Comparison of ENCODE assay signal across 21 cellular contexts in genomic region chr3:184968115-184968514, GRCh38.
DNase-seq lines count a peak whose midpoint lies in the region; ATAC-seq and TF ChIP-seq lines count a peak whose summit lies in the region.
"Had no signal": no experiment of that assay in that cellular context is flagged by ENCODE, and none has a peak within 500 bp of the region (broad histone marks: within the 10 kb centered on the region; RNA-seq: fewer than 3 reads in every experiment).

No MANE protein-coding gene starts in this region.

- H3K4me1 ChIP-seq in GM23248 (ENCODE audit: insufficient read depth) = no peaks in the 10 kb centered on the region
- H3K4me1 ChIP-seq: BLaER1 had no signal

- ATAC-seq in HG03045 (IDR thresholded peaks at IDR 0.05; ENCODE audit: unreplicated experiment) = no peak
- ATAC-seq: GM12878, GM23338, HCT116, K562 had no signal

- DNase-seq in COLO829 (ENCODE audit: low spot score) (peak; percentile 24), GM23248 (peak; percentile 4), NB4 (ENCODE audit: low read depth) (peak; percentile 3), foreskin melanocyte (peak; percentile 82), HPDE6-E6E7 (ENCODE audit: extremely low spot score) (no peak), NCI-H1092 (lab: John Stamatoyannopoulos, UW) (no peak)
- DNase-seq in activated effector memory CD4-positive, alpha-beta T cell treated with Interleukin-2 at 50 U/mL for 16 hours = no peak
- DNase-seq: 8988T; Calu3; CD4-positive, alpha-beta memory T cell; DMS79 treated with DMSO at 0.1 percent for 48 hours; H7; HFFc6; IMR-90 had no signal

- peaks cover 12% of the 10 kb centered on the region; the same call in 1 of the 2 replicates for H3K36me3 ChIP-seq in GM23248 (ENCODE audit: low read depth)

- no peaks in the 10 kb centered on the region for H4K20me1 ChIP-seq in GM23248 (ENCODE audit: insufficient read depth)
- H4K20me1 ChIP-seq: BLaER1 had no signal

- no peak for TF ChIP-seq POLR2A in NB4 (IDR thresholded peaks at IDR 0.05; ENCODE audit: extremely low read depth, insufficient read length)

- no peaks in the 10 kb centered on the region for H3K9me3 ChIP-seq in GM23248 (ENCODE audit: low read depth)
- H3K9me3 ChIP-seq: BLaER1 had no signal

- no peak for TF ChIP-seq CTCF in NB4 (IDR thresholded peaks at IDR 0.05; ENCODE audit: low read depth, low read length)

- H3K27ac ChIP-seq in GM23248 = no peak overlapping the region
- H3K27ac ChIP-seq: BLaER1, HL-60 had no signal

- no peaks in the 10 kb centered on the region for H3K27me3 ChIP-seq in GM23248 (replicated peaks; ENCODE audit: insufficient read depth)
- H3K27me3 ChIP-seq: BLaER1 had no signal

- H3K4me3 ChIP-seq in GM23248 (no peak overlapping the region), NB4 (ENCODE audit: low read depth, low read length) (no peak overlapping the region)
- H3K4me3 ChIP-seq: BLaER1, GM12878, GM23338, K562 had no signal

- no peak overlapping the region for H3K9ac ChIP-seq in GM23248
- H3K9ac ChIP-seq: BLaER1 had no signal

- H2AFZ ChIP-seq in GM23248 = no peak overlapping the region
- H2AFZ ChIP-seq: GM23338 had no signal

- H3K79me2 ChIP-seq in GM23248 (ENCODE audit: insufficient read depth) = no peaks in the 10 kb centered on the region

- in situ Hi-C loops in GM23248 (cut with MboI) = no loop called here

- no peak overlapping the region for H3K4me2 ChIP-seq in GM23248 (ENCODE audit: unreplicated experiment)
- H3K4me2 ChIP-seq: BLaER1, GM23338 had no signal

- no peaks in the 10 kb centered on the region for H3K9me2 ChIP-seq in GM23248 (ENCODE audit: insufficient read depth)

- H3F3A ChIP-seq in GM23248 (ENCODE audit: insufficient read depth) = no peaks in the 10 kb centered on the region

- 56 to 71% methylated on average over 1 of the region's 1 CpG for WGBS in GM23248 (ENCODE audit: low coverage in 1 of 2, low lambda C conversion rate in 2 of 2, missing lambda C conversion rate in 2 of 2), 2 experiments

Comparison
In these comparisons a context has a peak if more than half of its experiments do, and no peak if none do; other contexts are left out.
1. DNase-seq: peak in COLO829 (single experiment), GM23248 (single experiment), NB4 (single experiment) and foreskin melanocyte (single experiment); none in activated effector memory CD4-positive, alpha-beta T cell treated with Interleukin-2 at 50 U/mL for 16 hours (single experiment), HPDE6-E6E7 (single experiment) and NCI-H1092 (single experiment).